10 cellular contexts compared by ENCODE assay signal in genomic region chr9:34577635-34578240, GRCh38. TPM values are rescaled to one million over a fixed set of nuclear protein-coding genes. Genes with fewer than 3 reads are reported as not detected.
DNase-seq lines count a peak whose midpoint lies in the region; ATAC-seq and TF ChIP-seq lines count a peak whose summit lies in the region.
"Had no signal": no experiment of that assay in that cellular context is flagged by ENCODE, and none has a peak within 500 bp of the region (broad histone marks: within the 10 kb centered on the region; RNA-seq: fewer than 3 reads in every experiment).

No MANE protein-coding gene starts in this region.

- H3K36me3 ChIP-seq in cardiac muscle cell = no peaks in the 10 kb centered on the region
- H3K36me3 ChIP-seq: HAP-1 had no signal

- DNase-seq in cardiac muscle cell (ENCODE audit: low read depth in 1 of 2, low spot score in 1 of 2) (no peak), Right ventricle myocardium inferior (ENCODE audit: missing footprints) (no peak), chondrocyte (ENCODE audit: low spot score) (no peak), naive B cell (no peak), type B pancreatic cell (ENCODE audit: extremely low spot score, unreplicated experiment) (no peak), germinal center (ENCODE audit: low spot score) (no peak), GM13977 (ENCODE audit: low spot score) (no peak)
- DNase-seq: SW 1271 had no signal

- no peaks in the 10 kb centered on the region for H3K9me3 Mint-ChIP-seq in chondrocyte (ENCODE audit: low read depth)
- H3K9me3 Mint-ChIP-seq in naive B cell = no peaks in the 10 kb centered on the region
- no peaks in the 10 kb centered on the region for H3K9me3 Mint-ChIP-seq in type B pancreatic cell

- peaks cover 7% of the 10 kb centered on the region for H3K4me1 Mint-ChIP-seq in chondrocyte (ENCODE audit: low read depth)
- peaks cover 8 to 18% (median 8%) of the 10 kb centered on the region in 3 donors for H3K4me1 Mint-ChIP-seq in naive B cell
- peaks cover 64% of the 10 kb centered on the region for H3K4me1 Mint-ChIP-seq in type B pancreatic cell (ENCODE audit: unreplicated experiment)

- peaks cover 34% of the 10 kb centered on the region for H3K4me1 ChIP-seq in cardiac muscle cell (ENCODE audit: low read depth)

- intact Hi-C loops in Right ventricle myocardium inferior (cut with DNase I) = no loop called here

- H3K9me3 ChIP-seq in cardiac muscle cell (ENCODE audit: low read depth) = no peaks in the 10 kb centered on the region
- H3K9me3 ChIP-seq: HAP-1 had no signal

- H3K27me3 Mint-ChIP-seq in chondrocyte (ENCODE audit: low read depth) (peaks cover 37% of the 10 kb centered on the region), naive B cell (peaks cover 53 to 91% (median 90%) of the 10 kb centered on the region in 3 donors), type B pancreatic cell (peaks cover 68% of the 10 kb centered on the region)

- ATAC-seq in Right ventricle myocardium inferior (no peak), naive B cell (ENCODE audit: low read depth in 2 of 2) (peak in 1 of 2 donors; percentile 36), HG03520 (IDR thresholded peaks at IDR 0.05; ENCODE audit: unreplicated experiment) (no peak)

- no peaks in the 10 kb centered on the region for H3K27me3 ChIP-seq in cardiac muscle cell

- no peaks in the 10 kb centered on the region for H3K36me3 Mint-ChIP-seq in chondrocyte (ENCODE audit: low read depth)
- H3K36me3 Mint-ChIP-seq in naive B cell = no peaks in the 10 kb centered on the region
- no peaks in the 10 kb centered on the region for H3K36me3 Mint-ChIP-seq in type B pancreatic cell

- H3K27ac Mint-ChIP-seq in chondrocyte (ENCODE audit: unreplicated experiment) = no peak overlapping the region
- no peak overlapping the region for H3K27ac Mint-ChIP-seq in naive B cell
- H3K27ac Mint-ChIP-seq in type B pancreatic cell = no peak overlapping the region

- no peak overlapping the region for H3K27ac ChIP-seq in cardiac muscle cell

- TF ChIP-seq CTCF in cardiac muscle cell (IDR thresholded peaks at IDR 0.05; ENCODE audit: low read depth, low read length) (no peak), chondrocyte (IDR thresholded peaks at IDR 0.05) (no peak), type B pancreatic cell (conservative IDR thresholded peaks at IDR 0.05) (no peak), GM13977 (IDR thresholded peaks at IDR 0.05; ENCODE audit: extremely low read depth, insufficient read depth, missing control alignments) (no peak)

- in situ Hi-C loops in GM13977 (cut with MboI; ENCODE audit: low pct_unique_long_range_greater_than_20kb, low sequenced_read_pairs, unreplicated experiment) = loop anchor here (25.0 kb wide), 1 partner anchor 140 kb away; no protein-coding TSS in a partner anchor

- peak overlapping the region; percentile 14 for H3K4me3 ChIP-seq in cardiac muscle cell
- H3K4me3 ChIP-seq: HAP-1 had no signal

- H3K4me3 Mint-ChIP-seq in chondrocyte (ENCODE audit: unreplicated experiment) = peak overlapping the region; percentile 66
- H3K4me3 Mint-ChIP-seq in naive B cell = peak overlapping the region in 6 of 8 donors; percentile 61 to 76 (median 73)
- H3K4me3 Mint-ChIP-seq in type B pancreatic cell = peak overlapping the region; percentile 79

RNA-seq across cellular contexts. Expression of gene CNTFR, which starts 11.8 kb away (rescaled TPM):
- 23.1 and 29.8 TPM in 2 replicates for total RNA-seq in cardiac muscle cell
- 15.5 and 22.4 TPM in 2 replicates for polyA plus RNA-seq in cardiac muscle cell
- total RNA-seq in Right ventricle myocardium inferior = 8.7 TPM
- 0.12 TPM in 1 of 3 replicates, not detected in the others for total RNA-seq in chondrocyte
- not detected for polyA plus RNA-seq in naive B cell (ENCODE audit: low read depth in 6 of 6)
- 3.5 and 24.2 TPM in 2 replicates for total RNA-seq in type B pancreatic cell (ENCODE audit: low replicate concordance)

RNA-seq across cellular contexts. Expression of gene RPP25L, which starts 34.2 kb away (rescaled TPM):
- total RNA-seq in cardiac muscle cell = 68.4 and 71.6 TPM in 2 replicates
- polyA plus RNA-seq in cardiac muscle cell = 84.3 and 89.4 TPM in 2 replicates
- 38.3 TPM for total RNA-seq in Right ventricle myocardium inferior
- 10.6 to 11.0 TPM (median 10.9 TPM) in 3 replicates for total RNA-seq in chondrocyte
- polyA plus RNA-seq in naive B cell (ENCODE audit: low read depth in 6 of 6) = 10 to 100 TPM; 25.1 to 50.6 (median 43.7) TPM
- total RNA-seq in type B pancreatic cell (ENCODE audit: low replicate concordance) = 30.2 and 31.8 TPM in 2 replicates

RNA-seq across cellular contexts. Expression of gene DCTN3, which starts 42.6 kb away (rescaled TPM):
- total RNA-seq in cardiac muscle cell = 79.8 and 82.7 TPM in 2 replicates
- 172 and 180 TPM in 2 replicates for polyA plus RNA-seq in cardiac muscle cell
- total RNA-seq in Right ventricle myocardium inferior = 133 TPM
- total RNA-seq in chondrocyte = 79.5 to 105 TPM (median 79.5 TPM) in 3 replicates
- polyA plus RNA-seq in naive B cell (ENCODE audit: low read depth in 6 of 6) = 100 to 1,000 TPM in 3 of 6 donors, 10 to 100 TPM in 3; 83.5 to 118 (median 103) TPM
- total RNA-seq in type B pancreatic cell (ENCODE audit: low replicate concordance) = 81.6 and 93.4 TPM in 2 replicates

RNA-seq across cellular contexts. Expression of gene ARID3C, which starts 51.1 kb away (rescaled TPM):
- total RNA-seq in cardiac muscle cell = 0.27 and 1.7 TPM in 2 replicates
- polyA plus RNA-seq in cardiac muscle cell = 1.4 TPM in 1 of 2 replicates, not detected in the other
- total RNA-seq in Right ventricle myocardium inferior = not detected
- 0.20 TPM in 1 of 3 replicates, not detected in the others for total RNA-seq in chondrocyte
- not detected for polyA plus RNA-seq in naive B cell (ENCODE audit: low read depth in 6 of 6)
- 0.26 TPM in 1 of 2 replicates, not detected in the other for total RNA-seq in type B pancreatic cell (ENCODE audit: low replicate concordance)

RNA-seq across cellular contexts. Expression of gene ENHO, which starts 54.9 kb away (rescaled TPM):
- 3.9 and 7.6 TPM in 2 replicates for total RNA-seq in cardiac muscle cell
- 8.7 and 13.1 TPM in 2 replicates for polyA plus RNA-seq in cardiac muscle cell
- 0.51 TPM for total RNA-seq in Right ventricle myocardium inferior
- total RNA-seq in chondrocyte = 0.97 to 1.6 TPM (median 1.3 TPM) in 3 replicates
- not detected for polyA plus RNA-seq in naive B cell (ENCODE audit: low read depth in 6 of 6)
- 0.95 and 5.5 TPM in 2 replicates for total RNA-seq in type B pancreatic cell (ENCODE audit: low replicate concordance)
